ENCODE assay signal across 6 cellular contexts in genomic region chr14:19386996-19387395, GRCh38. TPM values are rescaled to one million over a fixed set of nuclear protein-coding genes. Genes with fewer than 3 reads are reported as not detected.
"Had no signal": no experiment of that assay in that cellular context is flagged by ENCODE, and none has a peak within 500 bp of the region (broad histone marks: within the 10 kb centered on the region; RNA-seq: fewer than 3 reads in every experiment).

No MANE protein-coding gene starts in this region.

RNA-seq across cellular contexts. Expression of gene POTEG, which starts 47.1 kb away (rescaled TPM):
- total RNA-seq: GM23248, GM23338, H1, H7, H9, HFFc6 had no signal
- polyA plus RNA-seq: GM23248, GM23338, H1 had no signal
